13 cellular contexts compared by ENCODE assay signal in genomic region chr11:76628408-76628947, GRCh38. TPM values are rescaled to one million over a fixed set of nuclear protein-coding genes. Genes with fewer than 3 reads are reported as not detected.
DNase-seq lines count a peak whose midpoint lies in the region; ATAC-seq and FAIRE-seq lines count a peak whose summit lies in the region.
"Had no signal": no experiment of that assay in that cellular context is flagged by ENCODE, and none has a peak within 500 bp of the region (broad histone marks: within the 10 kb centered on the region; RNA-seq: fewer than 3 reads in every experiment).

No MANE protein-coding gene starts in this region.

- peaks cover 6% of the 10 kb centered on the region for H3K36me3 Mint-ChIP-seq in T-helper 2 cell treated with Interferon-gamma antibody and Interleukin-4, amounts not matched to agents 5 μg/mL and 100 μg/mL, for 36 hours (ENCODE audit: low read depth)
- H3K36me3 Mint-ChIP-seq in activated CD8-positive, alpha-beta T cell treated with anti-CD3 and anti-CD28 coated beads, Interleukin-2, amount 10 ng/mL, durations not matched to agents 7 days and 5 days (ENCODE audit: low read depth), result peaks cover 15% of the 10 kb centered on the region
- peaks cover 24% of the 10 kb centered on the region for H3K36me3 Mint-ChIP-seq in stimulated activated memory B cell treated with anti-CD40 and anti-IgM and Interleukin-4, amounts not matched to agents 10 μg/mL and 1 μg/mL and 100 μg/mL, for 72 hours

- H3K9me3 Mint-ChIP-seq in T-helper 2 cell treated with Interferon-gamma antibody and Interleukin-4, amounts not matched to agents 5 μg/mL and 100 μg/mL, for 36 hours, result peaks cover 16% of the 10 kb centered on the region
- peaks cover 9% of the 10 kb centered on the region for H3K9me3 Mint-ChIP-seq in activated CD8-positive, alpha-beta T cell treated with anti-CD3 and anti-CD28 coated beads, Interleukin-2, amount 10 ng/mL, durations not matched to agents 7 days and 5 days (ENCODE audit: insufficient read depth)
- H3K9me3 Mint-ChIP-seq in stimulated activated memory B cell treated with anti-CD40 and anti-IgM and Interleukin-4, amounts not matched to agents 10 μg/mL and 1 μg/mL and 100 μg/mL, for 72 hours, result peaks cover 13% of the 10 kb centered on the region

- peaks cover 42% of the 10 kb centered on the region for H3K4me1 Mint-ChIP-seq in T-helper 2 cell treated with Interferon-gamma antibody and Interleukin-4, amounts not matched to agents 5 μg/mL and 100 μg/mL, for 36 hours (ENCODE audit: low read depth)
- peaks cover 57% of the 10 kb centered on the region for H3K4me1 Mint-ChIP-seq in activated CD8-positive, alpha-beta T cell treated with anti-CD3 and anti-CD28 coated beads, Interleukin-2, amount 10 ng/mL, durations not matched to agents 7 days and 5 days (ENCODE audit: low read depth)
- H3K4me1 Mint-ChIP-seq in stimulated activated memory B cell treated with anti-CD40 and anti-IgM and Interleukin-4, amounts not matched to agents 10 μg/mL and 1 μg/mL and 100 μg/mL, for 72 hours, result peaks cover 69% of the 10 kb centered on the region

- no peak overlapping the region for H3K4me3 Mint-ChIP-seq in T-helper 2 cell treated with Interferon-gamma antibody and Interleukin-4, amounts not matched to agents 5 μg/mL and 100 μg/mL, for 36 hours
- no peak overlapping the region for H3K4me3 Mint-ChIP-seq in activated CD8-positive, alpha-beta T cell treated with anti-CD3 and anti-CD28 coated beads, Interleukin-2, amount 10 ng/mL, durations not matched to agents 7 days and 5 days
- peak overlapping the region; percentile 54 for H3K4me3 Mint-ChIP-seq in stimulated activated memory B cell treated with anti-CD40 and anti-IgM and Interleukin-4, amounts not matched to agents 10 μg/mL and 1 μg/mL and 100 μg/mL, for 72 hours

- CTCF ChIA-PET in activated CD8-positive, alpha-beta T cell treated with anti-CD3 and anti-CD28 coated beads, Interleukin-2, amount 10 ng/mL, durations not matched to agents 7 days and 5 days (lab: Charles Lee), result interaction anchor here (1.0 to 1.5 kb wide), 2 partner anchors 36 to 93 kb away, joined by 3 to 4 read pairs; no protein-coding TSS in a partner anchor

- no peaks in the 10 kb centered on the region for H3K27me3 Mint-ChIP-seq in T-helper 2 cell treated with Interferon-gamma antibody and Interleukin-4, amounts not matched to agents 5 μg/mL and 100 μg/mL, for 36 hours (ENCODE audit: low read depth)
- peaks cover 13% of the 10 kb centered on the region for H3K27me3 Mint-ChIP-seq in activated CD8-positive, alpha-beta T cell treated with anti-CD3 and anti-CD28 coated beads, Interleukin-2, amount 10 ng/mL, durations not matched to agents 7 days and 5 days (ENCODE audit: low read depth)
- peaks cover 21% of the 10 kb centered on the region for H3K27me3 Mint-ChIP-seq in stimulated activated memory B cell treated with anti-CD40 and anti-IgM and Interleukin-4, amounts not matched to agents 10 μg/mL and 1 μg/mL and 100 μg/mL, for 72 hours

- peak overlapping the region; percentile 60 for H3K27ac Mint-ChIP-seq in T-helper 2 cell treated with Interferon-gamma antibody and Interleukin-4, amounts not matched to agents 5 μg/mL and 100 μg/mL, for 36 hours
- H3K27ac Mint-ChIP-seq in activated CD8-positive, alpha-beta T cell treated with anti-CD3 and anti-CD28 coated beads, Interleukin-2, amount 10 ng/mL, durations not matched to agents 7 days and 5 days, result peak overlapping the region; percentile 53
- peak overlapping the region; percentile 98 for H3K27ac Mint-ChIP-seq in stimulated activated memory B cell treated with anti-CD40 and anti-IgM and Interleukin-4, amounts not matched to agents 10 μg/mL and 1 μg/mL and 100 μg/mL, for 72 hours

- no peak for FAIRE-seq in urothelium cell line (lab: Jason Lieb, UNC)
- FAIRE-seq: A204.1, endometrium had no signal

- ATAC-seq in activated CD8-positive, alpha-beta T cell treated with anti-CD3 and anti-CD28 coated beads, Interleukin-2, amount 10 ng/mL, durations not matched to agents 7 days and 5 days, result no peak
- ATAC-seq in stimulated activated memory B cell treated with anti-CD40 and anti-IgM and Interleukin-4, amounts not matched to agents 10 μg/mL and 1 μg/mL and 100 μg/mL, for 72 hours, result peak; percentile 73

- POLR2A ChIA-PET in activated CD8-positive, alpha-beta T cell treated with anti-CD3 and anti-CD28 coated beads, Interleukin-2, amount 10 ng/mL, durations not matched to agents 7 days and 5 days (lab: Charles Lee), result no interaction called here

- DNase-seq in T-helper 2 cell treated with Interferon-gamma antibody and Interleukin-4, amounts not matched to agents 5 μg/mL and 100 μg/mL, for 36 hours (ENCODE audit: low spot score), result peak; percentile 52
- no peak for DNase-seq in T-helper 2 cell
- peak; percentile 29 for DNase-seq in activated CD8-positive, alpha-beta T cell treated with anti-CD3 and anti-CD28 coated beads, Interleukin-2, amount 10 ng/mL, durations not matched to agents 7 days and 5 days
- DNase-seq in islet precursor cell, result peak; percentile 29
- no peak for DNase-seq in urothelium cell line (ENCODE audit: low spot score)
- no peak for DNase-seq in NCI-H446 (lab: John Stamatoyannopoulos, UW)
- DNase-seq in ecto neural progenitor cell (ENCODE audit: low spot score), result no peak
- DNase-seq: anterior cingulate cortex, NCI-H1930, T-helper 9 cell had no signal

RNA-seq across cellular contexts. Expression of gene LRRC32, which starts 42.1 kb away (rescaled TPM):
- under 1 TPM; 0.23 to 0.32 TPM for total RNA-seq in activated CD8-positive, alpha-beta T cell treated with anti-CD3 and anti-CD28 coated beads, Interleukin-2, amount 10 ng/mL, durations not matched to agents 7 days and 5 days

Comparison
In these comparisons a context has a peak if more than half of its experiments do, and no peak if none do; other contexts are left out.
1. DNase-seq: peak in T-helper 2 cell treated with Interferon-gamma antibody and Interleukin-4, amounts not matched to agents 5 μg/mL and 100 μg/mL, for 36 hours (single experiment), activated CD8-positive, alpha-beta T cell treated with anti-CD3 and anti-CD28 coated beads, Interleukin-2, amount 10 ng/mL, durations not matched to agents 7 days and 5 days (single experiment) and islet precursor cell (single experiment); none in T-helper 2 cell (0 of 5), urothelium cell line (single experiment), NCI-H446 (0 of 2) and ecto neural progenitor cell (single experiment).
2. Peak in every context shown above with its lines, with median percentiles within 50 percentile points of each other: H3K27ac Mint-ChIP-seq.